In genomic region chr6:135087403-135087802, GRCh38 we compare ENCODE assay signal across 1 cellular context.
TF ChIP-seq lines count a peak whose summit lies in the region.

No MANE protein-coding gene starts in this region.

TF ChIP-seq in H1, 55 proteins besides CTCF, POLR2A, EP300 and RAD21 (continued from another document):
- TF ChIP-seq ATF2 (IDR thresholded peaks at IDR 0.05; ENCODE audit: low read length) = no peak
- TF ChIP-seq SUZ12 (IDR thresholded peaks at IDR 0.05; ENCODE audit: low read length) = no peak
- no peak for TF ChIP-seq GTF2F1 (IDR thresholded peaks at IDR 0.05; ENCODE audit: borderline replicate concordance, low read depth, low read length)
- no peak for TF ChIP-seq BCL11A (IDR thresholded peaks at IDR 0.05; ENCODE audit: low read depth in 2 of 2, low read length in 2 of 2)
- TF ChIP-seq SIRT6 (IDR thresholded peaks at IDR 0.05; ENCODE audit: low read length) = no peak
- no peak for TF ChIP-seq KDM5A (IDR thresholded peaks at IDR 0.05; ENCODE audit: low read length)
- TF ChIP-seq GABPA (IDR thresholded peaks at IDR 0.05; ENCODE audit: borderline replicate concordance, insufficient read depth, low read length) = no peak
- TF ChIP-seq POLR2AphosphoS5 (IDR thresholded peaks at IDR 0.05; ENCODE audit: low read depth, low read length) = no peak
- TF ChIP-seq TAF7 (optimal IDR thresholded peaks at IDR 0.05; ENCODE audit: borderline replicate concordance, low read depth, low read length) = no peak
- no peak for TF ChIP-seq SP1 (IDR thresholded peaks at IDR 0.05; ENCODE audit: low read depth, low read length)
TF ChIP-seq in H1: peak in this region for 0.
